Comparison of ENCODE assay signal across 18 cellular contexts in the genomic region with DNA sequence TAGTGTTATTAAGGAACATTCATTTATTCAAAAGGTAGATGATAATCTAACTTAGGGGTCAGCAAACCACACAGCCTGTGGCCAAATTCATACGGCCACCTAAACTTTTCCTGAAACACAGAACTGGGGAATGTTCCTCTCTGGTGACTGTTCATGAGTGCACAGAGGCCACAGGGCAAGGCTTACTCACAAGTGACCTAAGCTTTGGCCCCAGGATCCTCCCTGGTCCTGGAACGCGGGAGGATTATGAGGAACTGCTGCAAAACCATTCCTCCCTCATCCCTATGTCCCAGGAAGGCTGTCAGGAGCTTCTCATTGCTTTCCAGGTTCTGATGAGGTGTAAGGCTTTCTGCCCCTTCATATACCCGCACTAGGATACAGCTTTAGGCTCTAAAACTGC.
A peak's percentile ranks its signal among the peaks of the same experiment; 100 is the strongest.
DNase-seq lines count a peak whose midpoint lies in the region; ATAC-seq, FAIRE-seq and TF ChIP-seq lines count a peak whose summit lies in the region.
"Had no signal": no experiment of that assay in that cellular context is flagged by ENCODE, and none has a peak within 500 bp of the region (broad histone marks: within the 10 kb centered on the region; RNA-seq: fewer than 3 reads in every experiment).

No MANE protein-coding gene starts in this region.

- peaks cover 10% of the 10 kb centered on the region; the same call in 1 of the 2 replicates for H3K9me3 ChIP-seq in BLaER1
- peaks cover 5% of the 10 kb centered on the region for H3K9me3 ChIP-seq in astrocyte (ENCODE audit: insufficient read depth, low read depth, low read length)
- peaks cover 16% of the 10 kb centered on the region for H3K9me3 ChIP-seq in endodermal cell (ENCODE audit: control insufficient read depth, low read length)

- no peak for ATAC-seq in GM21723 (IDR thresholded peaks at IDR 0.05; ENCODE audit: unreplicated experiment)
- ATAC-seq: SK-N-SH treated with all-trans-retinoic acid at 6 μM for 48 hours had no signal

- FAIRE-seq in HTR-8/SVneo (lab: Jason Lieb, UNC) (peak; percentile 44), astrocyte (lab: Jason Lieb, UNC) (no peak), D721Med (lab: Jason Lieb, UNC) (no peak)
- FAIRE-seq: A204.1 had no signal

- WGBS in endodermal cell (ENCODE audit: insufficient coverage in 1 of 2, insufficient read length in 1 of 2), 2 experiments: 89 to 90% methylated on average over 2 to 4 of the region's 4 CpGs

- H4K20me1 ChIP-seq in BLaER1 (no peaks in the 10 kb centered on the region), astrocyte (ENCODE audit: insufficient read depth, low read length) (no peaks in the 10 kb centered on the region)

- H3K4me2 ChIP-seq in BLaER1 (peak overlapping the region; percentile 12), astrocyte (ENCODE audit: low read length) (peak overlapping the region; percentile 13)
- H3K4me2 ChIP-seq: PC-9 had no signal

- TF ChIP-seq CTCF in astrocyte (IDR thresholded peaks at IDR 0.05; ENCODE audit: insufficient read depth, low read depth, low read length) (no peak), D721Med (IDR thresholded peaks at IDR 0.05; ENCODE audit: insufficient read depth, missing control alignments) (no peak), endodermal cell (conservative IDR thresholded peaks at IDR 0.05) (no peak)

- DNase-seq in HTR-8/SVneo (ENCODE audit: insufficient read length, low spot score): no peak
- peak; percentile 4 for DNase-seq in astrocyte (ENCODE audit: low read depth)
- DNase-seq in glomerular visceral epithelial cell (ENCODE audit: extremely low spot score): peak; percentile 41
- no peak for DNase-seq in D721Med (ENCODE audit: insufficient read length, low spot score)
- DNase-seq in endodermal cell: no peak
- DNase-seq in DMS153 treated with DMSO at 0.1 percent for 48 hours (lab: John Stamatoyannopoulos, UW; ENCODE audit: unreplicated experiment): no peak
- DNase-seq: AML-193; CD4-positive, CD25-positive, alpha-beta regulatory T cell; DMS79 treated with DMSO at 0.1 percent for 48 hours; H7; NCI-H1048; NCI-H187; PC-9; SHP77 had no signal

- peaks cover 9% of the 10 kb centered on the region for H3K9me3 Mint-ChIP-seq in astrocyte (ENCODE audit: unreplicated experiment)
- peaks cover 5% of the 10 kb centered on the region for H3K9me3 Mint-ChIP-seq in endodermal cell

- no peak overlapping the region for H3K4me3 ChIP-seq in BLaER1
- H3K4me3 ChIP-seq in astrocyte (ENCODE audit: insufficient read depth, low read depth, low read length): no peak overlapping the region
- no peak overlapping the region for H3K4me3 ChIP-seq in endodermal cell (ENCODE audit: low read length)
- H3K4me3 ChIP-seq: PC-9 had no signal

- H3K79me2 ChIP-seq in astrocyte (ENCODE audit: insufficient read depth, low read length): no peaks in the 10 kb centered on the region

- peaks cover 15% of the 10 kb centered on the region for H3K4me1 Mint-ChIP-seq in astrocyte (ENCODE audit: low read depth, unreplicated experiment)
- no peaks in the 10 kb centered on the region for H3K4me1 Mint-ChIP-seq in endodermal cell
- H3K4me1 Mint-ChIP-seq: CD4-positive, CD25-positive, alpha-beta regulatory T cell had no signal

- H3K27ac Mint-ChIP-seq in astrocyte (ENCODE audit: unreplicated experiment): no peak overlapping the region
- no peak overlapping the region for H3K27ac Mint-ChIP-seq in endodermal cell
- H3K27ac Mint-ChIP-seq: CD4-positive, CD25-positive, alpha-beta regulatory T cell had no signal

- H3K27me3 ChIP-seq in BLaER1 (no peaks in the 10 kb centered on the region), astrocyte (ENCODE audit: insufficient read depth, low read length) (no peaks in the 10 kb centered on the region), endodermal cell (ENCODE audit: control insufficient read depth, insufficient read depth, low read length, poor library complexity, severe bottlenecking) (no peaks in the 10 kb centered on the region)

- no peak overlapping the region for H2AFZ ChIP-seq in astrocyte (ENCODE audit: low read depth, low read length)
- H2AFZ ChIP-seq: PC-9 had no signal

- H3K9ac ChIP-seq in BLaER1 (no peak overlapping the region), astrocyte (ENCODE audit: low read length) (no peak overlapping the region), endodermal cell (ENCODE audit: extremely low read depth, low read length, poor library complexity, severe bottlenecking) (no peak overlapping the region)

- H3K36me3 ChIP-seq in BLaER1 (no peaks in the 10 kb centered on the region), astrocyte (ENCODE audit: insufficient read depth, low read length) (no peaks in the 10 kb centered on the region), endodermal cell (ENCODE audit: control insufficient read depth, insufficient read depth, low read length) (peaks cover 51% of the 10 kb centered on the region)

- H3K4me3 Mint-ChIP-seq in astrocyte (ENCODE audit: unreplicated experiment): no peak overlapping the region
- H3K4me3 Mint-ChIP-seq in endodermal cell: no peak overlapping the region
- H3K4me3 Mint-ChIP-seq: CD4-positive, CD25-positive, alpha-beta regulatory T cell had no signal

- peaks cover 30% of the 10 kb centered on the region for H3K4me1 ChIP-seq in BLaER1
- H3K4me1 ChIP-seq in astrocyte (ENCODE audit: insufficient read depth, low read length): peaks cover 6% of the 10 kb centered on the region
- no peaks in the 10 kb centered on the region for H3K4me1 ChIP-seq in endodermal cell (ENCODE audit: control insufficient read depth, insufficient read depth, low read length)

- H3K36me3 Mint-ChIP-seq in astrocyte (ENCODE audit: low read depth, unreplicated experiment) (peaks cover 13% of the 10 kb centered on the region), endodermal cell (ENCODE audit: low read depth) (peaks cover 29% of the 10 kb centered on the region)
- H3K36me3 Mint-ChIP-seq: CD4-positive, CD25-positive, alpha-beta regulatory T cell had no signal

- H3K27me3 Mint-ChIP-seq in astrocyte (ENCODE audit: low read depth, unreplicated experiment): no peaks in the 10 kb centered on the region
- H3K27me3 Mint-ChIP-seq in endodermal cell (ENCODE audit: insufficient read depth): no peaks in the 10 kb centered on the region
- H3K27me3 Mint-ChIP-seq: CD4-positive, CD25-positive, alpha-beta regulatory T cell had no signal

- H3K27ac ChIP-seq in BLaER1 (no peak overlapping the region), astrocyte (ENCODE audit: low read depth, low read length) (peak overlapping the region; percentile 36), endodermal cell (ENCODE audit: low read depth, low read length) (no peak overlapping the region)
- H3K27ac ChIP-seq: PC-9 had no signal

Comparison
In these comparisons a context has a peak if more than half of its experiments do, and no peak if none do; other contexts are left out.
1. DNase-seq: peak in astrocyte (single experiment) and glomerular visceral epithelial cell (single experiment); none in HTR-8/SVneo (single experiment), D721Med (single experiment), endodermal cell (single experiment) and DMS153 treated with DMSO at 0.1 percent for 48 hours (single experiment).